ENCODE assay signal across 1 cellular context in the genomic region with DNA sequence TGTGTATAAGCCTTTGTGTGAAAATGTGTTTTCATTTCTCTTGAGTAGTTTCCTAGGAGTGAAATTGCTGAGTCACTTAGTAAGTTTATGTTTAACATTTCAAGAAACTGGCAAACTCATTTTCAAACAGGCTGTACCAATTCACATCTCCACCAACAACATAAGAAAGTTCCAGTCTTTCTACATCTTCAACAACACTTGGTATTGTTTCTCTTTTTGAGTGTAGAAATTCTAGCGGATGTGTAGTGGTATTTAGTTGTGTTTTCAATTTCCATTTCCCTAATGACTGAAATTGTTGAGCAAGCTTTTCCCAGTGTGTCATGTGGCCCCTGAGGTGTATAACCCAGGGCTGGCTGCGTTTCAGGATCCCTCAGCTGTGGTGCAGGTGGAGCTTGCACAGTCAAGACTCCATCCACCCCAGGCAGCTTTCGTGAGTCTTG.
TF ChIP-seq lines count a peak whose summit lies in the region.

No MANE protein-coding gene starts in this region.

TF ChIP-seq in K562, 482 proteins besides CTCF, POLR2A, EP300 and RAD21 (continued from another document and continues in another):
- TF ChIP-seq RUNX1 (IDR thresholded peaks at IDR 0.05; ENCODE audit: low read depth) (no peak), HNRNPLL (IDR thresholded peaks at IDR 0.05; ENCODE audit: low read depth, low read length, poor library complexity, severe bottlenecking) (no peak), FOXK1 (CRISPR knock-in tag; IDR thresholded peaks at IDR 0.05; ENCODE audit: borderline replicate concordance) (no peak), ELF2 (CRISPR knock-in tag; IDR thresholded peaks at IDR 0.05) (no peak), ZBTB7A (IDR thresholded peaks at IDR 0.05; ENCODE audit: borderline replicate concordance, control insufficient read depth, low read depth, low read length) (no peak), TAL1 (IDR thresholded peaks at IDR 0.05) (no peak), SMARCE1 (IDR thresholded peaks at IDR 0.05) (peak; percentile 49; the same call in 1 of the 2 replicates), MAFF (IDR thresholded peaks at IDR 0.05; ENCODE audit: low read length) (peak; percentile 97), ARNT (IDR thresholded peaks at IDR 0.05) (no peak), IRF2 (CRISPR knock-in tag; IDR thresholded peaks at IDR 0.05) (no peak), PTTG1 (tag; IDR thresholded peaks at IDR 0.05; ENCODE audit: low read depth) (no peak), CBFA2T3 (IDR thresholded peaks at IDR 0.05) (0 out of 2 replicates have a peak, but pooled peaks have one; percentile 16), U2AF1 (optimal IDR thresholded peaks at IDR 0.05; ENCODE audit: low read depth, low read length) (no peak), MEF2A (IDR thresholded peaks at IDR 0.05; ENCODE audit: control insufficient read depth, low read depth, low read length) (no peak), L3MBTL2 (IDR thresholded peaks at IDR 0.05) (no peak), MYNN (IDR thresholded peaks at IDR 0.05) (no peak), MYNN (CRISPR knock-in tag; IDR thresholded peaks at IDR 0.05) (no peak), ZC3H8 (IDR thresholded peaks at IDR 0.05) (no peak), ARID1B (IDR thresholded peaks at IDR 0.05) (peak; percentile 60; the same call in 1 of the 2 replicates), PRPF4 (IDR thresholded peaks at IDR 0.05; ENCODE audit: insufficient read depth, low read depth, low read length, poor library complexity, severe bottlenecking) (no peak), NCOR1 (IDR thresholded peaks at IDR 0.05) (no peak), RCOR1 (IDR thresholded peaks at IDR 0.05; ENCODE audit: borderline replicate concordance in 1 of 2, low read depth in 2 of 2, low read length in 2 of 2) (no peak), HNRNPK (IDR thresholded peaks at IDR 0.05; ENCODE audit: low read depth, low read length, poor library complexity, severe bottlenecking) (no peak)
- TF ChIP-seq, protein P1, sequence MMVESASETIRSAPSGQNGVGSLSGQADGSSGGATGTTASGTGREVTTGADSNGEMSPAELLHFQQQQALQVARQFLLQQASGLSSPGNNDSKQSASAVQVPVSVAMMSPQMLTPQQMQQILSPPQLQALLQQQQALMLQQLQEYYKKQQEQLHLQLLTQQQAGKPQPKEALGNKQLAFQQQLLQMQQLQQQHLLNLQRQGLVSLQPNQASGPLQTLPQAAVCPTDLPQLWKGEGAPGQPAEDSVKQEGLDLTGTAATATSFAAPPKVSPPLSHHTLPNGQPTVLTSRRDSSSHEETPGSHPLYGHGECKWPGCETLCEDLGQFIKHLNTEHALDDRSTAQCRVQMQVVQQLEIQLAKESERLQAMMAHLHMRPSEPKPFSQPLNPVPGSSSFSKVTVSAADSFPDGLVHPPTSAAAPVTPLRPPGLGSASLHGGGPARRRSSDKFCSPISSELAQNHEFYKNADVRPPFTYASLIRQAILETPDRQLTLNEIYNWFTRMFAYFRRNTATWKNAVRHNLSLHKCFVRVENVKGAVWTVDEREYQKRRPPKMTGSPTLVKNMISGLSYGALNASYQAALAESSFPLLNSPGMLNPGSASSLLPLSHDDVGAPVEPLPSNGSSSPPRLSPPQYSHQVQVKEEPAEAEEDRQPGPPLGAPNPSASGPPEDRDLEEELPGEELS (CRISPR knock-in tag; IDR thresholded peaks at IDR 0.05; ENCODE audit: borderline replicate concordance): no peak
- TF ChIP-seq, protein P2, sequence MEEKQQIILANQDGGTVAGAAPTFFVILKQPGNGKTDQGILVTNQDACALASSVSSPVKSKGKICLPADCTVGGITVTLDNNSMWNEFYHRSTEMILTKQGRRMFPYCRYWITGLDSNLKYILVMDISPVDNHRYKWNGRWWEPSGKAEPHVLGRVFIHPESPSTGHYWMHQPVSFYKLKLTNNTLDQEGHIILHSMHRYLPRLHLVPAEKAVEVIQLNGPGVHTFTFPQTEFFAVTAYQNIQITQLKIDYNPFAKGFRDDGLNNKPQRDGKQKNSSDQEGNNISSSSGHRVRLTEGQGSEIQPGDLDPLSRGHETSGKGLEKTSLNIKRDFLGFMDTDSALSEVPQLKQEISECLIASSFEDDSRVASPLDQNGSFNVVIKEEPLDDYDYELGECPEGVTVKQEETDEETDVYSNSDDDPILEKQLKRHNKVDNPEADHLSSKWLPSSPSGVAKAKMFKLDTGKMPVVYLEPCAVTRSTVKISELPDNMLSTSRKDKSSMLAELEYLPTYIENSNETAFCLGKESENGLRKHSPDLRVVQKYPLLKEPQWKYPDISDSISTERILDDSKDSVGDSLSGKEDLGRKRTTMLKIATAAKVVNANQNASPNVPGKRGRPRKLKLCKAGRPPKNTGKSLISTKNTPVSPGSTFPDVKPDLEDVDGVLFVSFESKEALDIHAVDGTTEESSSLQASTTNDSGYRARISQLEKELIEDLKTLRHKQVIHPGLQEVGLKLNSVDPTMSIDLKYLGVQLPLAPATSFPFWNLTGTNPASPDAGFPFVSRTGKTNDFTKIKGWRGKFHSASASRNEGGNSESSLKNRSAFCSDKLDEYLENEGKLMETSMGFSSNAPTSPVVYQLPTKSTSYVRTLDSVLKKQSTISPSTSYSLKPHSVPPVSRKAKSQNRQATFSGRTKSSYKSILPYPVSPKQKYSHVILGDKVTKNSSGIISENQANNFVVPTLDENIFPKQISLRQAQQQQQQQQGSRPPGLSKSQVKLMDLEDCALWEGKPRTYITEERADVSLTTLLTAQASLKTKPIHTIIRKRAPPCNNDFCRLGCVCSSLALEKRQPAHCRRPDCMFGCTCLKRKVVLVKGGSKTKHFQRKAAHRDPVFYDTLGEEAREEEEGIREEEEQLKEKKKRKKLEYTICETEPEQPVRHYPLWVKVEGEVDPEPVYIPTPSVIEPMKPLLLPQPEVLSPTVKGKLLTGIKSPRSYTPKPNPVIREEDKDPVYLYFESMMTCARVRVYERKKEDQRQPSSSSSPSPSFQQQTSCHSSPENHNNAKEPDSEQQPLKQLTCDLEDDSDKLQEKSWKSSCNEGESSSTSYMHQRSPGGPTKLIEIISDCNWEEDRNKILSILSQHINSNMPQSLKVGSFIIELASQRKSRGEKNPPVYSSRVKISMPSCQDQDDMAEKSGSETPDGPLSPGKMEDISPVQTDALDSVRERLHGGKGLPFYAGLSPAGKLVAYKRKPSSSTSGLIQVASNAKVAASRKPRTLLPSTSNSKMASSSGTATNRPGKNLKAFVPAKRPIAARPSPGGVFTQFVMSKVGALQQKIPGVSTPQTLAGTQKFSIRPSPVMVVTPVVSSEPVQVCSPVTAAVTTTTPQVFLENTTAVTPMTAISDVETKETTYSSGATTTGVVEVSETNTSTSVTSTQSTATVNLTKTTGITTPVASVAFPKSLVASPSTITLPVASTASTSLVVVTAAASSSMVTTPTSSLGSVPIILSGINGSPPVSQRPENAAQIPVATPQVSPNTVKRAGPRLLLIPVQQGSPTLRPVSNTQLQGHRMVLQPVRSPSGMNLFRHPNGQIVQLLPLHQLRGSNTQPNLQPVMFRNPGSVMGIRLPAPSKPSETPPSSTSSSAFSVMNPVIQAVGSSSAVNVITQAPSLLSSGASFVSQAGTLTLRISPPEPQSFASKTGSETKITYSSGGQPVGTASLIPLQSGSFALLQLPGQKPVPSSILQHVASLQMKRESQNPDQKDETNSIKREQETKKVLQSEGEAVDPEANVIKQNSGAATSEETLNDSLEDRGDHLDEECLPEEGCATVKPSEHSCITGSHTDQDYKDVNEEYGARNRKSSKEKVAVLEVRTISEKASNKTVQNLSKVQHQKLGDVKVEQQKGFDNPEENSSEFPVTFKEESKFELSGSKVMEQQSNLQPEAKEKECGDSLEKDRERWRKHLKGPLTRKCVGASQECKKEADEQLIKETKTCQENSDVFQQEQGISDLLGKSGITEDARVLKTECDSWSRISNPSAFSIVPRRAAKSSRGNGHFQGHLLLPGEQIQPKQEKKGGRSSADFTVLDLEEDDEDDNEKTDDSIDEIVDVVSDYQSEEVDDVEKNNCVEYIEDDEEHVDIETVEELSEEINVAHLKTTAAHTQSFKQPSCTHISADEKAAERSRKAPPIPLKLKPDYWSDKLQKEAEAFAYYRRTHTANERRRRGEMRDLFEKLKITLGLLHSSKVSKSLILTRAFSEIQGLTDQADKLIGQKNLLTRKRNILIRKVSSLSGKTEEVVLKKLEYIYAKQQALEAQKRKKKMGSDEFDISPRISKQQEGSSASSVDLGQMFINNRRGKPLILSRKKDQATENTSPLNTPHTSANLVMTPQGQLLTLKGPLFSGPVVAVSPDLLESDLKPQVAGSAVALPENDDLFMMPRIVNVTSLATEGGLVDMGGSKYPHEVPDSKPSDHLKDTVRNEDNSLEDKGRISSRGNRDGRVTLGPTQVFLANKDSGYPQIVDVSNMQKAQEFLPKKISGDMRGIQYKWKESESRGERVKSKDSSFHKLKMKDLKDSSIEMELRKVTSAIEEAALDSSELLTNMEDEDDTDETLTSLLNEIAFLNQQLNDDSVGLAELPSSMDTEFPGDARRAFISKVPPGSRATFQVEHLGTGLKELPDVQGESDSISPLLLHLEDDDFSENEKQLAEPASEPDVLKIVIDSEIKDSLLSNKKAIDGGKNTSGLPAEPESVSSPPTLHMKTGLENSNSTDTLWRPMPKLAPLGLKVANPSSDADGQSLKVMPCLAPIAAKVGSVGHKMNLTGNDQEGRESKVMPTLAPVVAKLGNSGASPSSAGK (IDR thresholded peaks at IDR 0.05): no peak; the same call in 1 of the 2 replicates
- TF ChIP-seq, protein P3, sequence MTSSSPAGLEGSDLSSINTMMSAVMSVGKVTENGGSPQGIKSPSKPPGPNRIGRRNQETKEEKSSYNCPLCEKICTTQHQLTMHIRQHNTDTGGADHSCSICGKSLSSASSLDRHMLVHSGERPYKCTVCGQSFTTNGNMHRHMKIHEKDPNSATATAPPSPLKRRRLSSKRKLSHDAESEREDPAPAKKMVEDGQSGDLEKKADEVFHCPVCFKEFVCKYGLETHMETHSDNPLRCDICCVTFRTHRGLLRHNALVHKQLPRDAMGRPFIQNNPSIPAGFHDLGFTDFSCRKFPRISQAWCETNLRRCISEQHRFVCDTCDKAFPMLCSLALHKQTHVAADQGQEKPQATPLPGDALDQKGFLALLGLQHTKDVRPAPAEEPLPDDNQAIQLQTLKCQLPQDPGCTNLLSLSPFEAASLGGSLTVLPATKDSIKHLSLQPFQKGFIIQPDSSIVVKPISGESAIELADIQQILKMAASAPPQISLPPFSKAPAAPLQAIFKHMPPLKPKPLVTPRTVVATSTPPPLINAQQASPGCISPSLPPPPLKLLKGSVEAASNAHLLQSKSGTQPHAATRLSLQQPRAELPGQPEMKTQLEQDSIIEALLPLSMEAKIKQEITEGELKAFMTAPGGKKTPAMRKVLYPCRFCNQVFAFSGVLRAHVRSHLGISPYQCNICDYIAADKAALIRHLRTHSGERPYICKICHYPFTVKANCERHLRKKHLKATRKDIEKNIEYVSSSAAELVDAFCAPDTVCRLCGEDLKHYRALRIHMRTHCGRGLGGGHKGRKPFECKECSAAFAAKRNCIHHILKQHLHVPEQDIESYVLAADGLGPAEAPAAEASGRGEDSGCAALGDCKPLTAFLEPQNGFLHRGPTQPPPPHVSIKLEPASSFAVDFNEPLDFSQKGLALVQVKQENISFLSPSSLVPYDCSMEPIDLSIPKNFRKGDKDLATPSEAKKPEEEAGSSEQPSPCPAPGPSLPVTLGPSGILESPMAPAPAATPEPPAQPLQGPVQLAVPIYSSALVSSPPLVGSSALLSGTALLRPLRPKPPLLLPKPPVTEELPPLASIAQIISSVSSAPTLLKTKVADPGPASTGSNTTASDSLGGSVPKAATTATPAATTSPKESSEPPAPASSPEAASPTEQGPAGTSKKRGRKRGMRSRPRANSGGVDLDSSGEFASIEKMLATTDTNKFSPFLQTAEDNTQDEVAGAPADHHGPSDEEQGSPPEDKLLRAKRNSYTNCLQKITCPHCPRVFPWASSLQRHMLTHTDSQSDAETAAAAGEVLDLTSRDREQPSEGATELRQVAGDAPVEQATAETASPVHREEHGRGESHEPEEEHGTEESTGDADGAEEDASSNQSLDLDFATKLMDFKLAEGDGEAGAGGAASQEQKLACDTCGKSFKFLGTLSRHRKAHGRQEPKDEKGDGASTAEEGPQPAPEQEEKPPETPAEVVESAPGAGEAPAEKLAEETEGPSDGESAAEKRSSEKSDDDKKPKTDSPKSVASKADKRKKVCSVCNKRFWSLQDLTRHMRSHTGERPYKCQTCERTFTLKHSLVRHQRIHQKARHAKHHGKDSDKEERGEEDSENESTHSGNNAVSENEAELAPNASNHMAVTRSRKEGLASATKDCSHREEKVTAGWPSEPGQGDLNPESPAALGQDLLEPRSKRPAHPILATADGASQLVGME (CRISPR knock-in tag; IDR thresholded peaks at IDR 0.05): 0 out of 2 replicates have a peak, but pooled peaks have one; percentile 33
- TF ChIP-seq, protein P4, sequence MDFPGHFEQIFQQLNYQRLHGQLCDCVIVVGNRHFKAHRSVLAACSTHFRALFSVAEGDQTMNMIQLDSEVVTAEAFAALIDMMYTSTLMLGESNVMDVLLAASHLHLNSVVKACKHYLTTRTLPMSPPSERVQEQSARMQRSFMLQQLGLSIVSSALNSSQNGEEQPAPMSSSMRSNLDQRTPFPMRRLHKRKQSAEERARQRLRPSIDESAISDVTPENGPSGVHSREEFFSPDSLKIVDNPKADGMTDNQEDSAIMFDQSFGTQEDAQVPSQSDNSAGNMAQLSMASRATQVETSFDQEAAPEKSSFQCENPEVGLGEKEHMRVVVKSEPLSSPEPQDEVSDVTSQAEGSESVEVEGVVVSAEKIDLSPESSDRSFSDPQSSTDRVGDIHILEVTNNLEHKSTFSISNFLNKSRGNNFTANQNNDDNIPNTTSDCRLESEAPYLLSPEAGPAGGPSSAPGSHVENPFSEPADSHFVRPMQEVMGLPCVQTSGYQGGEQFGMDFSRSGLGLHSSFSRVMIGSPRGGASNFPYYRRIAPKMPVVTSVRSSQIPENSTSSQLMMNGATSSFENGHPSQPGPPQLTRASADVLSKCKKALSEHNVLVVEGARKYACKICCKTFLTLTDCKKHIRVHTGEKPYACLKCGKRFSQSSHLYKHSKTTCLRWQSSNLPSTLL (IDR thresholded peaks at IDR 0.05): no peak
- TF ChIP-seq, protein P5, sequence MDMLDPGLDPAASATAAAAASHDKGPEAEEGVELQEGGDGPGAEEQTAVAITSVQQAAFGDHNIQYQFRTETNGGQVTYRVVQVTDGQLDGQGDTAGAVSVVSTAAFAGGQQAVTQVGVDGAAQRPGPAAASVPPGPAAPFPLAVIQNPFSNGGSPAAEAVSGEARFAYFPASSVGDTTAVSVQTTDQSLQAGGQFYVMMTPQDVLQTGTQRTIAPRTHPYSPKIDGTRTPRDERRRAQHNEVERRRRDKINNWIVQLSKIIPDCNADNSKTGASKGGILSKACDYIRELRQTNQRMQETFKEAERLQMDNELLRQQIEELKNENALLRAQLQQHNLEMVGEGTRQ (CRISPR knock-in tag; IDR thresholded peaks at IDR 0.05): peak; percentile 40
